In the genomic region with DNA sequence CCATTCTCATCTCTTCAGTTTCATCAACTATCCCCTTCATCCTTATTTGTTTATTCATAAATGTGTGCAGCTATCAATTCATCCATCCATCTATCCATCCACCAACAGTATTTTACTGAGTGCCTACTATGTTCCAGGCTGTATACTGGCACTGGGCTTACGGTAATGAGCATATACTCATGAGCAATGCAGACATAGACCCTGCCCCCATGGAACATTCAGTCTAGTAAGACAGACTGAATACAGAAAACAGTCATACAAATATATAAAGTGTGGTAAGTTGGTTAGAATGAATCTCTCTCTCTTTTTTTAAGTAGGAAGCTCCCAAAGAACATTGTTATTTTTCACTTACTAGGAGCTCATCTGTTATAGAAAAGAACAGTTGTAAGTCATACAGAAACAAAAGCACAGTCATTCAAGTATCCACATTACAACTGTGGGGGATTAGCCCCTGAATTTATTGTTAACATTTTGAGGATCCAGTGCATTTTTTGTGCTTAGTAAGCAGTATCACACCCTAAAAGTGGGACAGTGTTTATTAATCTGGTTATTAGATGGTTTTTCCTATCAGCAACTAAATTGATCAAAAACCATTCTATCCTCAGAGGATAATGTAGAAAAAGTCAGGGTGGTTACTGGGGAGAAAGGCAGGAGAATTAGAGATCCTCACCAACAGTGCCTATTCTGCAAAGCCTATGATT, we compare ENCODE assay signal across 21 cellular contexts.
"Had no signal": no experiment of that assay in that cellular context is flagged by ENCODE, and none has a peak within 500 bp of the region (broad histone marks: within the 10 kb centered on the region; RNA-seq: fewer than 3 reads in every experiment).

No MANE protein-coding gene starts in this region.

- ATAC-seq: mucosa of descending colon; naive thymus-derived CD8-positive, alpha-beta T cell; T-cell had no signal

- H3K27ac ChIP-seq: breast epithelium, esophagus squamous epithelium, left ventricle myocardium inferior, testis had no signal

- H3K4me3 Mint-ChIP-seq: activated CD4-positive, alpha-beta memory T cell treated with anti-CD3 and anti-CD28 coated beads, Interleukin-2, amount 10 ng/mL, durations not matched to agents 7 days and 5 days; activated naive CD8-positive, alpha-beta T cell treated with anti-CD3 and anti-CD28 coated beads, Interleukin-2, amount 10 ng/mL, durations not matched to agents 7 days and 5 days; naive thymus-derived CD8-positive, alpha-beta T cell; stimulated activated naive CD8-positive, alpha-beta T cell treated with anti-CD3 and anti-CD28 coated beads, Interleukin-15, Interleukin-2, amounts not matched to agents 100 ng/mL and 50 ng/mL, for 24 hours; T-cell had no signal

- H3K4me1 ChIP-seq: breast epithelium, testis had no signal

- H3K4me3 ChIP-seq: breast epithelium, esophagus squamous epithelium, left ventricle myocardium inferior, mucosa of descending colon, skin epidermis, testis had no signal

- H3K9me3 ChIP-seq: breast epithelium, esophagus squamous epithelium, left ventricle myocardium inferior, mucosa of descending colon, SK-N-SH, testis had no signal

- DNase-seq: activated CD4-positive, alpha-beta memory T cell treated with anti-CD3 and anti-CD28 coated beads, Interleukin-2, amount 10 ng/mL, durations not matched to agents 7 days and 5 days; activated gamma-delta T cell treated with Interleukin-2 at 50 U/mL for 16 hours; activated naive CD8-positive, alpha-beta T cell treated with anti-CD3 and anti-CD28 coated beads, Interleukin-2, amount 10 ng/mL, durations not matched to agents 7 days and 5 days; aorta; cerebellar nuclear complex; effector CD8-positive, alpha-beta T cell; esophagus squamous epithelium; hippocampal formation; left ventricle myocardium inferior; mucosa of descending colon; naive thymus-derived CD8-positive, alpha-beta T cell; posterior cingulate gyrus; SK-N-SH; stimulated activated CD4-positive, alpha-beta T cell treated with anti-CD3 and anti-CD28 coated beads, Interleukin-15, amount 100 ng/mL, for 24 hours; stimulated activated CD4-positive, alpha-beta T cell treated with anti-CD3 and anti-CD28 coated beads, Interleukin-4, amount 100 ng/mL, for 1 hour; T-cell; testis had no signal

- FAIRE-seq: endothelial cell of umbilical vein had no signal

- H3K27me3 ChIP-seq: breast epithelium, esophagus squamous epithelium, testis had no signal

- H3K27me3 Mint-ChIP-seq: activated CD4-positive, alpha-beta memory T cell treated with anti-CD3 and anti-CD28 coated beads, Interleukin-2, amount 10 ng/mL, durations not matched to agents 7 days and 5 days; activated naive CD8-positive, alpha-beta T cell treated with anti-CD3 and anti-CD28 coated beads, Interleukin-2, amount 10 ng/mL, durations not matched to agents 7 days and 5 days; naive thymus-derived CD8-positive, alpha-beta T cell; stimulated activated naive CD8-positive, alpha-beta T cell treated with anti-CD3 and anti-CD28 coated beads, Interleukin-15, Interleukin-2, amounts not matched to agents 100 ng/mL and 50 ng/mL, for 24 hours; T-cell had no signal

- H3K27ac Mint-ChIP-seq: activated CD4-positive, alpha-beta memory T cell treated with anti-CD3 and anti-CD28 coated beads, Interleukin-2, amount 10 ng/mL, durations not matched to agents 7 days and 5 days; activated naive CD8-positive, alpha-beta T cell treated with anti-CD3 and anti-CD28 coated beads, Interleukin-2, amount 10 ng/mL, durations not matched to agents 7 days and 5 days; stimulated activated naive CD8-positive, alpha-beta T cell treated with anti-CD3 and anti-CD28 coated beads, Interleukin-15, Interleukin-2, amounts not matched to agents 100 ng/mL and 50 ng/mL, for 24 hours; T-cell had no signal

- H3K9ac ChIP-seq: SK-N-SH had no signal

- H3K4me2 ChIP-seq: SK-N-SH had no signal

- H3K36me3 ChIP-seq: breast epithelium, left ventricle myocardium inferior had no signal

- H3K9me3 Mint-ChIP-seq: activated CD4-positive, alpha-beta memory T cell treated with anti-CD3 and anti-CD28 coated beads, Interleukin-2, amount 10 ng/mL, durations not matched to agents 7 days and 5 days; activated naive CD8-positive, alpha-beta T cell treated with anti-CD3 and anti-CD28 coated beads, Interleukin-2, amount 10 ng/mL, durations not matched to agents 7 days and 5 days; naive thymus-derived CD8-positive, alpha-beta T cell; stimulated activated naive CD8-positive, alpha-beta T cell treated with anti-CD3 and anti-CD28 coated beads, Interleukin-15, Interleukin-2, amounts not matched to agents 100 ng/mL and 50 ng/mL, for 24 hours; T-cell had no signal
